Comparison of ENCODE assay signal across 11 cellular contexts in genomic region chr20:1002682-1003561, GRCh38. TPM values are rescaled to one million over a fixed set of nuclear protein-coding genes. Genes with fewer than 3 reads are reported as not detected.
DNase-seq lines count a peak whose midpoint lies in the region; ATAC-seq and TF ChIP-seq lines count a peak whose summit lies in the region.
"Had no signal": no experiment of that assay in that cellular context is flagged by ENCODE, and none has a peak within 500 bp of the region (broad histone marks: within the 10 kb centered on the region; RNA-seq: fewer than 3 reads in every experiment).

No MANE protein-coding gene starts in this region.

- H3K4me3 Mint-ChIP-seq in neural progenitor cell, result peak overlapping the region; percentile 85

- H3K27ac Mint-ChIP-seq in neural progenitor cell, result peak overlapping the region; percentile 73

- peaks cover 28% of the 10 kb centered on the region for H3K27me3 ChIP-seq in HUES48 (ENCODE audit: control insufficient read depth, insufficient read depth, low read length)
- H3K27me3 ChIP-seq in duodenal mucosa (ENCODE audit: control insufficient read depth in 1 of 2, insufficient read depth in 2 of 2, low read length in 2 of 2), result peaks cover 29 to 33% of the 10 kb centered on the region in 2 donors
- H3K27me3 ChIP-seq in neural progenitor cell, result peaks cover 38% of the 10 kb centered on the region
- H3K27me3 ChIP-seq in Karpas-422 (ENCODE audit: low read length), result no peaks in the 10 kb centered on the region

- H3K4me3 ChIP-seq in HUES48 (ENCODE audit: low read depth, low read length), result peak overlapping the region; percentile 64
- H3K4me3 ChIP-seq in duodenal mucosa (ENCODE audit: low read depth in 1 of 2, low read length in 2 of 2), result peak overlapping the region; percentile 27 to 32
- peak overlapping the region; percentile 51 for H3K4me3 ChIP-seq in neural progenitor cell
- no peak overlapping the region for H3K4me3 ChIP-seq in Karpas-422 (ENCODE audit: low read length)

- H3K9me3 ChIP-seq in HUES48 (ENCODE audit: control insufficient read depth, insufficient read depth, low read length) (no peaks in the 10 kb centered on the region), duodenal mucosa (ENCODE audit: control insufficient read depth in 1 of 2, low read length in 2 of 2) (no peaks in the 10 kb centered on the region), neural progenitor cell (ENCODE audit: low read depth) (no peaks in the 10 kb centered on the region), Karpas-422 (ENCODE audit: low read length) (no peaks in the 10 kb centered on the region)

- no peaks in the 10 kb centered on the region for H3K36me3 Mint-ChIP-seq in neural progenitor cell

- no peaks in the 10 kb centered on the region for H3K36me3 ChIP-seq in HUES48 (ENCODE audit: control insufficient read depth, insufficient read depth, low read length)
- H3K36me3 ChIP-seq in duodenal mucosa (ENCODE audit: control insufficient read depth in 1 of 2, insufficient read depth in 2 of 2, low read length in 2 of 2), result no peaks in the 10 kb centered on the region
- no peaks in the 10 kb centered on the region for H3K36me3 ChIP-seq in neural progenitor cell
- no peaks in the 10 kb centered on the region for H3K36me3 ChIP-seq in Karpas-422 (ENCODE audit: insufficient read depth, low read length)

- peak overlapping the region; percentile 39; the same call in 1 of the 2 replicates for H3K9ac ChIP-seq in HUES48 (ENCODE audit: low read depth, low read length)
- H3K9ac ChIP-seq in duodenal mucosa (ENCODE audit: low read depth in 1 of 2, low read length in 2 of 2), result no peak overlapping the region
- no peak overlapping the region for H3K9ac ChIP-seq in neural progenitor cell
- H3K9ac ChIP-seq in Karpas-422 (ENCODE audit: low read length), result no peak overlapping the region

- H4K20me1 ChIP-seq in neural progenitor cell (ENCODE audit: low read depth) (no peaks in the 10 kb centered on the region), Karpas-422 (ENCODE audit: insufficient read depth, low read depth, low read length) (no peaks in the 10 kb centered on the region)

- peak overlapping the region; percentile 97 for H2AFZ ChIP-seq in neural progenitor cell (replicated peaks)
- H2AFZ ChIP-seq in Karpas-422 (ENCODE audit: low read length), result no peak overlapping the region

- no peaks in the 10 kb centered on the region for H3K9me3 Mint-ChIP-seq in neural progenitor cell

- peaks cover 32% of the 10 kb centered on the region for H3K27me3 Mint-ChIP-seq in neural progenitor cell (ENCODE audit: insufficient read depth, low read depth)

- DNase-seq in Daoy (ENCODE audit: low read depth), result peak; percentile 23
- DNase-seq in neural progenitor cell (ENCODE audit: low spot score), result no peak
- no peak for DNase-seq in Karpas-422
- no peak for DNase-seq in omental fat pad (ENCODE audit: low spot score)
- DNase-seq: cerebellar nuclear complex, mesenchymal stem cell, NCI-H510A had no signal

- H3K4me2 ChIP-seq in neural progenitor cell, result peak overlapping the region; percentile 89
- no peak overlapping the region for H3K4me2 ChIP-seq in Karpas-422 (ENCODE audit: low read depth, low read length, poor library complexity, severe bottlenecking)

- H3K79me2 ChIP-seq in neural progenitor cell (ENCODE audit: low read depth) (no peaks in the 10 kb centered on the region), Karpas-422 (ENCODE audit: low read length) (no peaks in the 10 kb centered on the region)

- no peaks in the 10 kb centered on the region for H3K9me2 ChIP-seq in Karpas-422 (replicated peaks; ENCODE audit: insufficient read depth, low read length)

- no peak for ATAC-seq in omental fat pad (ENCODE audit: low FRiP score)
- no peak for ATAC-seq in HG03139 (IDR thresholded peaks at IDR 0.05; ENCODE audit: unreplicated experiment)

- TF ChIP-seq CTCF in neural progenitor cell (IDR thresholded peaks at IDR 0.05), result no peak
- TF ChIP-seq CTCF in omental fat pad (IDR thresholded peaks at IDR 0.05), result no peak

- H3F3A ChIP-seq in neural progenitor cell (ENCODE audit: low read depth), result peaks cover 7% of the 10 kb centered on the region

- H3K4me1 Mint-ChIP-seq in neural progenitor cell, result peaks cover 16% of the 10 kb centered on the region

- H3K4me1 ChIP-seq in HUES48 (ENCODE audit: control insufficient read depth, insufficient read depth, low read length) (peaks cover 3% of the 10 kb centered on the region; the same call in 1 of the 2 replicates), duodenal mucosa (ENCODE audit: control insufficient read depth in 1 of 2, insufficient read depth in 2 of 2, low read length in 2 of 2) (peaks cover 0 to 4% of the 10 kb centered on the region in 2 donors), neural progenitor cell (peaks cover 6% of the 10 kb centered on the region), Karpas-422 (ENCODE audit: low read length) (no peaks in the 10 kb centered on the region)

- H3K27ac ChIP-seq in HUES48 (ENCODE audit: low read depth, low read length) (no peak overlapping the region), duodenal mucosa (ENCODE audit: low read depth, low read length) (no peak overlapping the region), neural progenitor cell (no peak overlapping the region), Karpas-422 (ENCODE audit: low read length) (no peak overlapping the region)

RNA-seq across cellular contexts. Expression of gene RSPO4, which starts 0.8 kb away (rescaled TPM):
- 2.1 TPM in 1 of 2 replicates, not detected in the other for total RNA-seq in Daoy (2014; rRNA removed; shearing (Covaris generic))
- total RNA-seq in neural progenitor cell (ENCODE audit: low replicate concordance), result 0.26 and 1.0 TPM in 2 replicates
- not detected in 2 replicates for total RNA-seq in Karpas-422 (2014; rRNA removed; shearing (Covaris generic); ENCODE audit: low replicate concordance)
- total RNA-seq in omental fat pad, result not detected
- total RNA-seq: LHCN-M2 had no signal
